In the genomic region with DNA sequence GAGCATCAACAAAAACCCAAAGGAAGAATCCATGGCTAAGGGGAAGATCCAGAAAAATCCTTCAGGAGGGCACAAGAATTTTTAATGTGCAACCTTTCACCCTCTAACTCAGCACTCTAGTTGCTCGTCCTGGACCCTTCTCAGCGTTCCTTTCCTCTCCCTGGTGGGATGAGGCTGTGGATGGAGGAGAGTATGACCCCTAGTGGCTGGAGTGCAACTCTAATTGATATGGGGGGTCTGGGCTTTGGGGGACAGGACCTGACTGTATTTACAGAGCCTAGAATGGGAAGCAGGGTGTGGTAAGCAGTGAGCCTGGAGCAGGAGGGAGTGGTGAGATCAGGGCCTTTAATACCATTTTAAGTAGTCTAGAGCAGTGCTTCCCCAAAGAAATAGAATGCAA, we compare ENCODE assay signal across 10 cellular contexts.
A peak's percentile ranks its signal among the peaks of the same experiment; 100 is the strongest.
DNase-seq lines count a peak whose midpoint lies in the region; ATAC-seq and TF ChIP-seq lines count a peak whose summit lies in the region.
"Had no signal": no experiment of that assay in that cellular context is flagged by ENCODE, and none has a peak within 500 bp of the region (broad histone marks: within the 10 kb centered on the region; RNA-seq: fewer than 3 reads in every experiment).

No MANE protein-coding gene starts in this region.

- peak; percentile 47 for TF ChIP-seq CTCF in fibroblast of the aortic adventitia (IDR thresholded peaks at IDR 0.05; ENCODE audit: insufficient read depth, low read length)
- peak in 8 of 11 experiments; percentile 9 to 55 (median 42) for TF ChIP-seq CTCF in spleen (IDR thresholded peaks at IDR 0.05 in 8 of 11, conservative IDR thresholded peaks at IDR 0.05 in 3 of 11)

- no peaks in the 10 kb centered on the region for H3K36me3 ChIP-seq in spleen

- H3K9me3 ChIP-seq in spleen = no peaks in the 10 kb centered on the region

- WGBS in spleen, 5 donors = 17 to 54% (median 40%) methylated on average over 2 of the region's 2 CpGs

- ATAC-seq in GM19455 (IDR thresholded peaks at IDR 0.05; ENCODE audit: unreplicated experiment) (no peak), GM18520 (IDR thresholded peaks at IDR 0.05; ENCODE audit: unreplicated experiment) (no peak)

- peak; percentile 36 for DNase-seq in NCI-H82 (lab: John Stamatoyannopoulos, UW)
- DNase-seq in NCI-H82 treated with DMSO at 0.1 percent for 48 hours (lab: John Stamatoyannopoulos, UW; ENCODE audit: unreplicated experiment) = no peak
- DNase-seq in RPMI7951 (ENCODE audit: low read depth) = peak; percentile 23
- DNase-seq in fibroblast of the aortic adventitia (ENCODE audit: low read depth) = peak; percentile 8
- DNase-seq in spleen = no peak
- DNase-seq in A172 (ENCODE audit: low spot score) = no peak
- DNase-seq: KG1, midbrain had no signal

- intact Hi-C loops in spleen (cut with DNase I; ENCODE audit: low total_unique reads) = no loop called here

- H3K27me3 ChIP-seq in spleen (replicated peaks in 1 of 7) = no peaks in the 10 kb centered on the region

- no peaks in the 10 kb centered on the region for H3K4me1 ChIP-seq in spleen

- no peak overlapping the region for H3K4me3 ChIP-seq in fibroblast of the aortic adventitia (ENCODE audit: low read depth, low read length)
- no peak overlapping the region for H3K4me3 ChIP-seq in spleen

- no peak for TF ChIP-seq POLR2A in spleen (IDR thresholded peaks at IDR 0.05)

- H3K27ac ChIP-seq in spleen = no peak overlapping the region

Comparison
In these comparisons a context has a peak if more than half of its experiments do, and no peak if none do; other contexts are left out.
1. DNase-seq: peak in NCI-H82 (single experiment), RPMI7951 (single experiment) and fibroblast of the aortic adventitia (single experiment); none in NCI-H82 treated with DMSO at 0.1 percent for 48 hours (single experiment), spleen (single experiment) and A172 (single experiment).